In the genomic region with DNA sequence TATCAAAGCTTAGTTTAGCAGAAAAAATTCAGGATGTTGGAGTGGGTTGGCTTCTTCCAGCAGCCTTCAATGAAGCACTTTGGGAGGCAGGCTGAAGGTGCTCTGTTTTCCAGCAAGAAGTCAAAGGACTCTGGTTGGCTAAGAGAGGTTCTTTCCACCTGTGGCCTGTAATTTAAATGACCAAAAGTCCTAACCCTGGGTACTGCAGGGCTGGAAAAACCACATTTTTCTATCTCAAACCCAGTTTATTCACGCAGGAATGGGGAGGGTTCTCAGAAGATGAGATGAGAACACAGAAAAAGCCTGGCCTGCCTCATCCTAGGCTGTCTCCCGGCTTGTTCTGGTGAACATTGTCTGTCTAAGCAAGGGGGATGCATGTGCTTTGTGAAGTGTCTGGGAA, we compare ENCODE assay signal across 20 cellular contexts.
DNase-seq lines count a peak whose midpoint lies in the region; ATAC-seq and TF ChIP-seq lines count a peak whose summit lies in the region.
"Had no signal": no experiment of that assay in that cellular context is flagged by ENCODE, and none has a peak within 500 bp of the region (broad histone marks: within the 10 kb centered on the region; RNA-seq: fewer than 3 reads in every experiment).

No MANE protein-coding gene starts in this region.

- peaks cover 3% of the 10 kb centered on the region for H3K9me3 Mint-ChIP-seq in progenitor cell of endocrine pancreas (ENCODE audit: low read depth)

- peaks cover 8% of the 10 kb centered on the region for H3K4me1 Mint-ChIP-seq in progenitor cell of endocrine pancreas (ENCODE audit: low read depth)
- H3K4me1 Mint-ChIP-seq: B cell had no signal

- no peak overlapping the region for H2BK12ac ChIP-seq in neuronal stem cell (ENCODE audit: low read length)

- H3K79me1 ChIP-seq in neuronal stem cell (ENCODE audit: low read depth, low read length), result no peaks in the 10 kb centered on the region

- no CpG with 5 or more reads among the region's 2 CpGs for WGBS in neuronal stem cell (ENCODE audit: extremely low coverage in 2 of 2, insufficient read length in 2 of 2, insufficient replicate concordance in 1 of 2), 2 donors

- peak overlapping the region; percentile 72 for H3K27ac Mint-ChIP-seq in progenitor cell of endocrine pancreas
- H3K27ac Mint-ChIP-seq: B cell; CD4-positive, alpha-beta T cell; CD8-positive, alpha-beta T cell had no signal

- H3K9ac ChIP-seq in neuronal stem cell (ENCODE audit: low read depth, low read length, poor library complexity), result no peak overlapping the region
- H3K9ac ChIP-seq: BLaER1 treated with 17β-estradiol and CSF1 and Interleukin-3, amounts not matched to agents 10 nM and 100 nM had no signal

- ATAC-seq in GM18873 (IDR thresholded peaks at IDR 0.05; ENCODE audit: low FRiP score, unreplicated experiment), result no peak
- ATAC-seq: A549; CD8-positive, alpha-beta T cell; GM12878 had no signal

- no peak overlapping the region for H3K4ac ChIP-seq in neuronal stem cell (ENCODE audit: low read length)

- H4K91ac ChIP-seq in neuronal stem cell (ENCODE audit: low read depth, low read length, poor library complexity), result no peak overlapping the region

- H3K23ac ChIP-seq in neuronal stem cell (ENCODE audit: low read depth, low read length, poor library complexity), result no peak overlapping the region

- no peak overlapping the region for H2BK5ac ChIP-seq in neuronal stem cell (ENCODE audit: low read length)

- H2AK5ac ChIP-seq in neuronal stem cell (ENCODE audit: low read depth, low read length), result no peak overlapping the region

- no peak overlapping the region for H3K4me3 Mint-ChIP-seq in progenitor cell of endocrine pancreas (ENCODE audit: low read depth)
- H3K4me3 Mint-ChIP-seq: B cell; CD4-positive, alpha-beta T cell; CD8-positive, alpha-beta T cell had no signal

- H3K4me2 ChIP-seq in neuronal stem cell (ENCODE audit: insufficient read depth, low read length, poor library complexity, severe bottlenecking), result no peak overlapping the region
- H3K4me2 ChIP-seq: A549 had no signal

- no peaks in the 10 kb centered on the region for H3K36me3 Mint-ChIP-seq in progenitor cell of endocrine pancreas (ENCODE audit: insufficient read depth)
- H3K36me3 Mint-ChIP-seq: CD8-positive, alpha-beta T cell had no signal

- H3K27me3 Mint-ChIP-seq in progenitor cell of endocrine pancreas, result peaks cover 3% of the 10 kb centered on the region
- H3K27me3 Mint-ChIP-seq: B cell; CD4-positive, alpha-beta T cell had no signal

- H2BK15ac ChIP-seq in neuronal stem cell (ENCODE audit: low read length), result no peak overlapping the region

- H3K36me3 ChIP-seq in neuronal stem cell (replicated peaks in 1 of 2; ENCODE audit: control insufficient read depth in 2 of 2, insufficient read depth in 2 of 2, low read length in 2 of 2), result no peaks in the 10 kb centered on the region
- H3K36me3 ChIP-seq: BLaER1 treated with 17β-estradiol and CSF1 and Interleukin-3, amounts not matched to agents 10 nM and 100 nM had no signal

- H3K9me3 ChIP-seq in neuronal stem cell (replicated peaks in 1 of 2; ENCODE audit: control insufficient read depth in 2 of 2, insufficient read depth in 1 of 2, low read depth in 1 of 2, low read length in 2 of 2), result peaks cover 0 to 8% of the 10 kb centered on the region in 2 donors

- H3K4me1 ChIP-seq in neuronal stem cell (ENCODE audit: control insufficient read depth in 2 of 2, insufficient read depth in 1 of 2, low read depth in 1 of 2, low read length in 2 of 2), result no peaks in the 10 kb centered on the region
- H3K4me1 ChIP-seq: A549 had no signal

- no peaks in the 10 kb centered on the region for H3K27me3 ChIP-seq in neuronal stem cell (ENCODE audit: control insufficient read depth in 3 of 3, insufficient read depth in 3 of 3, low read depth in 1 of 3, low read length in 3 of 3)
- H3K27me3 ChIP-seq: BLaER1 treated with 17β-estradiol and CSF1 and Interleukin-3, amounts not matched to agents 10 nM and 100 nM had no signal

- no peak overlapping the region for H3K27ac ChIP-seq in neuronal stem cell (replicated peaks; ENCODE audit: low read length)
- H3K27ac ChIP-seq: 22Rv1, A549, C4-2B had no signal

- H4K8ac ChIP-seq in neuronal stem cell (ENCODE audit: low read depth, low read length), result no peak overlapping the region

- no peak overlapping the region for H3K18ac ChIP-seq in neuronal stem cell (ENCODE audit: low read length)

- DNase-seq in ELF-1 (ENCODE audit: low read depth, low spot score), result peak; percentile 63
- no peak for DNase-seq in neuronal stem cell (ENCODE audit: low spot score)
- DNase-seq in progenitor cell of endocrine pancreas (ENCODE audit: low spot score, unreplicated experiment), result no peak
- DNase-seq in activated effector memory CD4-positive, alpha-beta T cell treated with anti-CD3 and anti-CD28 coated beads, Interleukin-2, amount 50 U/mL, for 16 hours, result no peak
- no peak for DNase-seq in COLO668 (lab: John Stamatoyannopoulos, UW; ENCODE audit: unreplicated experiment)
- DNase-seq: AML-193; CD4-positive, alpha-beta T cell; CD8-positive, alpha-beta T cell; COR-L47; DMS 273 treated with DMSO at 0.1 percent for 48 hours; DMS153; DMS79 treated with DMSO at 0.1 percent for 48 hours; GDM1 had no signal

- H2AFZ ChIP-seq in neuronal stem cell (ENCODE audit: low read length), result peak overlapping the region; percentile 52

- H2BK120ac ChIP-seq in neuronal stem cell (ENCODE audit: low read depth, low read length), result no peak overlapping the region

- H3K4me3 ChIP-seq in neuronal stem cell (ENCODE audit: low read length in 2 of 2), result no peak overlapping the region
- H3K4me3 ChIP-seq: A549; BLaER1 treated with 17β-estradiol and CSF1 and Interleukin-3, amounts not matched to agents 10 nM and 100 nM; GM12878 had no signal

- H3K14ac ChIP-seq in neuronal stem cell (ENCODE audit: low read length), result no peak overlapping the region

- no peak for TF ChIP-seq CTCF in progenitor cell of endocrine pancreas (IDR thresholded peaks at IDR 0.05; ENCODE audit: unreplicated experiment)
